ENCODE assay signal across 17 cellular contexts in the genomic region with DNA sequence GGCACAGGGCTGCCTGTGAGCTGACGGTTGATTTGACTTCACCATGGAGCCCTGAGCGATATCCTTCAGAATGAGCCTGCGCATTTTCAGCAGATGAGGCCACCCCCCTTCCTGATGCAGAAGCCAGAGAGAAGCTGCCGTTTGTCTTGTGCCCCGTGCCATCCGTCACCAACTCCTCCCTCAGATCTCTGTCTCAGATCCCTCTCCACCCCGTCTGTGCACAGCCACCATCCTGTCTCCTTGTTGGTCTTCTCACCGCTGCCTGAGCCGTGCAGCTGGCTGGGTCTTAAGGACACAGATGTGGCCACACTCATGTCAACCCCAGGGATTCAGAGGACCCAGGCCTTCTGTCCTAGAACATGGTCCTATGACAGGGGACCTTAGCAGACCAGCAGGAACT.
DNase-seq lines count a peak whose midpoint lies in the region; ATAC-seq and TF ChIP-seq lines count a peak whose summit lies in the region.
"Had no signal": no experiment of that assay in that cellular context is flagged by ENCODE, and none has a peak within 500 bp of the region (broad histone marks: within the 10 kb centered on the region; RNA-seq: fewer than 3 reads in every experiment).

No MANE protein-coding gene starts in this region.

- H3K4me1 ChIP-seq in GM23338 (ENCODE audit: insufficient read depth) (no peaks in the 10 kb centered on the region), Karpas-422 (ENCODE audit: low read length) (peaks cover 65% of the 10 kb centered on the region), endodermal cell (ENCODE audit: control insufficient read depth, insufficient read depth, low read length) (no peaks in the 10 kb centered on the region), osteoblast (ENCODE audit: insufficient read depth, low read length) (no peaks in the 10 kb centered on the region), psoas muscle (no peaks in the 10 kb centered on the region)

- DNase-seq in GM23338 (ENCODE audit: low spot score) = no peak
- no peak for DNase-seq in Karpas-422
- DNase-seq in endodermal cell = no peak
- DNase-seq in osteoblast (ENCODE audit: insufficient read length, low spot score, missing footprints) = peak; percentile 71
- DNase-seq in psoas muscle = no peak
- no peak for DNase-seq in epidermal melanocyte (ENCODE audit: insufficient read length, low spot score)
- DNase-seq in lower leg skin (ENCODE audit: low spot score in 2 of 2) = no peak
- DNase-seq: DMS79 treated with DMSO at 0.1 percent for 48 hours, MG63, NCI-H1048, NCI-H1436, NCI-H1930, NCI-H526, PC-9 had no signal

- intact Hi-C loops in psoas muscle (cut with DNase I) = no loop called here
- intact Hi-C loops in lower leg skin (cut with DNase I; ENCODE audit: low total_unique reads) = no loop called here

- no peak overlapping the region for H3K4me3 Mint-ChIP-seq in GM23338
- no peak overlapping the region for H3K4me3 Mint-ChIP-seq in endodermal cell

- H3K36me3 ChIP-seq in GM23338 (ENCODE audit: insufficient read depth) = no peaks in the 10 kb centered on the region
- H3K36me3 ChIP-seq in Karpas-422 (ENCODE audit: insufficient read depth, low read length) = no peaks in the 10 kb centered on the region
- peaks cover 5% of the 10 kb centered on the region for H3K36me3 ChIP-seq in endodermal cell (ENCODE audit: control insufficient read depth, insufficient read depth, low read length)
- no peaks in the 10 kb centered on the region for H3K36me3 ChIP-seq in osteoblast (ENCODE audit: insufficient read depth, low read length)
- no peaks in the 10 kb centered on the region for H3K36me3 ChIP-seq in psoas muscle (ENCODE audit: insufficient read depth in 1 of 2, low read depth in 1 of 2)
- H3K36me3 ChIP-seq: MG63 had no signal

- H3K9me2 ChIP-seq in GM23338 (ENCODE audit: insufficient read depth) (no peaks in the 10 kb centered on the region), Karpas-422 (replicated peaks; ENCODE audit: insufficient read depth, low read length) (no peaks in the 10 kb centered on the region)

- no peak overlapping the region for H3K27ac ChIP-seq in GM23338 (ENCODE audit: low read depth)
- peak overlapping the region; percentile 82 for H3K27ac ChIP-seq in Karpas-422 (ENCODE audit: low read length)
- no peak overlapping the region for H3K27ac ChIP-seq in endodermal cell (ENCODE audit: low read depth, low read length)
- H3K27ac ChIP-seq in osteoblast (ENCODE audit: low read depth, low read length) = no peak overlapping the region
- H3K27ac ChIP-seq in psoas muscle = no peak overlapping the region
- H3K27ac ChIP-seq: C4-2B, KMS-11, PC-9 had no signal

- H3K9me3 Mint-ChIP-seq in GM23338 (no peaks in the 10 kb centered on the region), endodermal cell (no peaks in the 10 kb centered on the region)

- H3K36me3 Mint-ChIP-seq in GM23338 (ENCODE audit: low read depth) (no peaks in the 10 kb centered on the region; the same call in 1 of the 3 replicates), endodermal cell (ENCODE audit: low read depth) (peaks cover 8% of the 10 kb centered on the region)

- H3K4me3 ChIP-seq in GM23338 (no peak overlapping the region), Karpas-422 (ENCODE audit: low read length) (peak overlapping the region; percentile 45; the same call in 1 of the 2 replicates), endodermal cell (ENCODE audit: low read length) (no peak overlapping the region), osteoblast (ENCODE audit: insufficient read depth, low read length) (no peak overlapping the region), psoas muscle (no peak overlapping the region), lower leg skin (ENCODE audit: low read depth, poor library complexity, severe bottlenecking) (no peak overlapping the region)
- H3K4me3 ChIP-seq: MG63, PC-9 had no signal

- no peak overlapping the region for H2AFZ ChIP-seq in GM23338
- H2AFZ ChIP-seq in Karpas-422 (ENCODE audit: low read length) = no peak overlapping the region
- no peak overlapping the region for H2AFZ ChIP-seq in osteoblast (ENCODE audit: low read length)
- H2AFZ ChIP-seq: PC-9 had no signal

- H3K27me3 Mint-ChIP-seq in GM23338 (ENCODE audit: insufficient read depth, low read depth, poor library complexity) = peaks cover 5% of the 10 kb centered on the region
- no peaks in the 10 kb centered on the region for H3K27me3 Mint-ChIP-seq in endodermal cell (ENCODE audit: insufficient read depth)

- H3K79me2 ChIP-seq in GM23338 (replicated peaks; ENCODE audit: insufficient read depth) (no peaks in the 10 kb centered on the region), Karpas-422 (ENCODE audit: low read length) (peaks cover 12% of the 10 kb centered on the region; the same call in 1 of the 2 replicates), osteoblast (ENCODE audit: insufficient read depth, low read length) (no peaks in the 10 kb centered on the region)

- TF ChIP-seq POLR2A in lower leg skin (IDR thresholded peaks at IDR 0.05) = no peak

- 93 to 95% methylated on average over 9 of the region's 9 CpGs for WGBS in endodermal cell (ENCODE audit: insufficient coverage in 1 of 2, insufficient read length in 1 of 2), 2 experiments
- 79 to 93% (median 90%) methylated on average over 9 of the region's 9 CpGs for WGBS in psoas muscle, 3 donors
- 95% methylated on average over 9 of the region's 9 CpGs for WGBS in lower leg skin, 2 donors

- no peak for TF ChIP-seq CTCF in GM23338 (conservative IDR thresholded peaks at IDR 0.05; ENCODE audit: low read depth in 2 of 2)
- TF ChIP-seq CTCF in endodermal cell (conservative IDR thresholded peaks at IDR 0.05) = no peak
- TF ChIP-seq CTCF in osteoblast (IDR thresholded peaks at IDR 0.05; ENCODE audit: extremely low read depth, low read depth, low read length) = no peak
- TF ChIP-seq CTCF in psoas muscle (IDR thresholded peaks at IDR 0.05) = no peak
- no peak for TF ChIP-seq CTCF in lower leg skin (IDR thresholded peaks at IDR 0.05)

- H4K20me1 ChIP-seq in GM23338 (replicated peaks; ENCODE audit: insufficient read depth) (no peaks in the 10 kb centered on the region), Karpas-422 (ENCODE audit: insufficient read depth, low read depth, low read length) (no peaks in the 10 kb centered on the region), osteoblast (ENCODE audit: insufficient read depth, low read length) (peaks cover 17% of the 10 kb centered on the region)

- H3K27ac Mint-ChIP-seq in GM23338 = peak overlapping the region; percentile 20; the same call in 1 of the 2 replicates
- peak overlapping the region; percentile 66 for H3K27ac Mint-ChIP-seq in endodermal cell

- H3F3A ChIP-seq in GM23338 (replicated peaks; ENCODE audit: low read depth) = no peaks in the 10 kb centered on the region

- H3K9me3 ChIP-seq in Karpas-422 (ENCODE audit: low read length) = no peaks in the 10 kb centered on the region
- H3K9me3 ChIP-seq in endodermal cell (ENCODE audit: control insufficient read depth, low read length) = no peaks in the 10 kb centered on the region
- no peaks in the 10 kb centered on the region for H3K9me3 ChIP-seq in osteoblast (ENCODE audit: low read depth, low read length)
- H3K9me3 ChIP-seq in psoas muscle = no peaks in the 10 kb centered on the region
- H3K9me3 ChIP-seq: MG63 had no signal

- H3K27me3 ChIP-seq in GM23338 (ENCODE audit: insufficient read depth) = no peaks in the 10 kb centered on the region
- H3K27me3 ChIP-seq in Karpas-422 (ENCODE audit: low read length) = no peaks in the 10 kb centered on the region
- no peaks in the 10 kb centered on the region for H3K27me3 ChIP-seq in endodermal cell (ENCODE audit: control insufficient read depth, insufficient read depth, low read length, poor library complexity, severe bottlenecking)
- no peaks in the 10 kb centered on the region for H3K27me3 ChIP-seq in osteoblast (ENCODE audit: insufficient read depth, low read length)
- H3K27me3 ChIP-seq in psoas muscle (ENCODE audit: insufficient read depth in 3 of 3, low read length in 2 of 3) = no peaks in the 10 kb centered on the region
- H3K27me3 ChIP-seq: MG63 had no signal

- H3K9ac ChIP-seq in Karpas-422 (ENCODE audit: low read length) = peak overlapping the region; percentile 58
- no peak overlapping the region for H3K9ac ChIP-seq in endodermal cell (ENCODE audit: extremely low read depth, low read length, poor library complexity, severe bottlenecking)
- H3K9ac ChIP-seq: KMS-11 had no signal

- H3K4me1 Mint-ChIP-seq in GM23338 (peaks cover 13% of the 10 kb centered on the region), endodermal cell (peaks cover 7% of the 10 kb centered on the region)

- no peak for ATAC-seq in GM23338
- ATAC-seq in psoas muscle = no peak
- no peak for ATAC-seq in HG03108 (IDR thresholded peaks at IDR 0.05; ENCODE audit: unreplicated experiment)

- H3K4me2 ChIP-seq in GM23338 (no peak overlapping the region), Karpas-422 (ENCODE audit: low read depth, low read length, poor library complexity, severe bottlenecking) (peak overlapping the region; percentile 64), osteoblast (ENCODE audit: insufficient read depth, low read length) (no peak overlapping the region)
- H3K4me2 ChIP-seq: KMS-11, PC-9 had no signal

TF ChIP-seq in GM23338, 12 proteins besides CTCF, POLR2A, EP300 and RAD21 (continues in another document):
- TF ChIP-seq ZNF114 (CRISPR knock-in tag; IDR thresholded peaks at IDR 0.05) = no peak
- no peak for TF ChIP-seq POLR2AphosphoS5 (IDR thresholded peaks at IDR 0.05; ENCODE audit: low read depth)
- TF ChIP-seq, protein P1, sequence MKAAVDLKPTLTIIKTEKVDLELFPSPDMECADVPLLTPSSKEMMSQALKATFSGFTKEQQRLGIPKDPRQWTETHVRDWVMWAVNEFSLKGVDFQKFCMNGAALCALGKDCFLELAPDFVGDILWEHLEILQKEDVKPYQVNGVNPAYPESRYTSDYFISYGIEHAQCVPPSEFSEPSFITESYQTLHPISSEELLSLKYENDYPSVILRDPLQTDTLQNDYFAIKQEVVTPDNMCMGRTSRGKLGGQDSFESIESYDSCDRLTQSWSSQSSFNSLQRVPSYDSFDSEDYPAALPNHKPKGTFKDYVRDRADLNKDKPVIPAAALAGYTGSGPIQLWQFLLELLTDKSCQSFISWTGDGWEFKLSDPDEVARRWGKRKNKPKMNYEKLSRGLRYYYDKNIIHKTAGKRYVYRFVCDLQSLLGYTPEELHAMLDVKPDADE (IDR thresholded peaks at IDR 0.05) = no peak
